13 cellular contexts compared by ENCODE assay signal in the genomic region with DNA sequence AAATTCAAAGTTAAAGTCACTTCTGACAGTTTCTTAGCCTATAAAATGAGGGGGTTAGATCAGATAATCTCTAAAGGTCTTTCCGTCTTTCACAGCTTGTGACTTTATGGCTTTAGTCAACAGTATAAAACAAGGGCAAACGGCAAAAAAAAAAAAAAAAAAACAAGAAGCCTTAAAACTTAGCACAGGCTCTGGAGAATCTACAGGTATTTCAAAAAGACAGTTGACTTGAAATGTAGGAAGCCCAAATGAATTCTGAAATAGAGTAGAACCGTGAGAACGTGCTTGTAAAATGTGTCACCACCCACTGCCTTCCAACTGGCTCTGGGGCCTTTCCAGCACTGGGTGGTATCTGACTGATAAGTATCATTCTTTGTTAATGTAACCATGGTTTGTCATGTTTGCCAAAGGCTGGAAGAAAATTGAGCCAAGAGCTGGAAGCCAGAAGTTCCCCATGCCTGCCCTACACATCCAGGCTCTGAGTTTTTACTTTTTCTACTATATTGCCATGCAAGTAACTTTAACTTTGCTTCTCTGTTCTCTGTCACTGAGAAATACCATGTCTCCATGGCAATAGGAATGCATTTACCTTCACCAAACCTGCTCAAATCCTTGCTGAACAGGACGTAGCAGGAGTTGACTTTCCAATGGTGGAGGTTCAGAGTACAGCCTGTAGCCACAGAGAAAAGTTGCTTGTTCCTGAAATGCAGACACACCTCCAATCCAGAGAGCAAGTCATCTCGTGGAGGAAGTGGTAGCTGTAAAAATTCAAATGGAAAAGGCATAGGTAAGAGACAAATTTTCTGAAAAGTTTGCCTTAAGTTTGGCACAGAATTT. TPM values are rescaled to one million over a fixed set of nuclear protein-coding genes. Genes with fewer than 3 reads are reported as not detected.
A peak's percentile ranks its signal among the peaks of the same experiment; 100 is the strongest.
DNase-seq lines count a peak whose midpoint lies in the region; ATAC-seq and TF ChIP-seq lines count a peak whose summit lies in the region.
"Had no signal": no experiment of that assay in that cellular context is flagged by ENCODE, and none has a peak within 500 bp of the region (broad histone marks: within the 10 kb centered on the region; RNA-seq: fewer than 3 reads in every experiment).

No MANE protein-coding gene starts in this region.

- H3K27ac ChIP-seq in hepatocyte (peak overlapping the region; percentile 42), thoracic aorta (peak overlapping the region; percentile 84 to 95)
- H3K27ac ChIP-seq: ovary had no signal

- no peak overlapping the region for H3K4me3 Mint-ChIP-seq in activated CD8-positive, alpha-beta T cell treated with anti-CD3 and anti-CD28 coated beads for 36 hours

- peak overlapping the region; percentile 28 for H3K4me2 ChIP-seq in hepatocyte

- H3K4me3 ChIP-seq in astrocyte of the cerebellum (ENCODE audit: low read depth, low read length) = no peak overlapping the region
- no peak overlapping the region for H3K4me3 ChIP-seq in hepatocyte
- peak overlapping the region; percentile 38 for H3K4me3 ChIP-seq in thoracic aorta
- H3K4me3 ChIP-seq: ovary had no signal

- peak; percentile 92 for DNase-seq in HS-27A (ENCODE audit: low read depth)
- DNase-seq in astrocyte of the cerebellum (ENCODE audit: low read depth) = peak; percentile 47
- peak; percentile 38 for DNase-seq in hepatocyte (ENCODE audit: low spot score)
- peak; percentile 66 for DNase-seq in thoracic aorta (ENCODE audit: low spot score)
- no peak for DNase-seq in NCI-H2029 treated with DMSO at 0.1 percent for 48 hours (lab: John Stamatoyannopoulos, UW)
- DNase-seq in activated CD8-positive, alpha-beta T cell treated with anti-CD3 and anti-CD28 coated beads for 36 hours = no peak
- DNase-seq in omental fat pad (ENCODE audit: low spot score) = no peak
- DNase-seq in NCI-H2029 (lab: John Stamatoyannopoulos, UW) = no peak
- DNase-seq: activated T-cell treated with anti-CD3 and anti-CD28 coated beads for 4 hours, GDM1, NCI-H2107, ovary had no signal

- no peak overlapping the region for H3K27ac Mint-ChIP-seq in activated CD8-positive, alpha-beta T cell treated with anti-CD3 and anti-CD28 coated beads for 36 hours

- in situ Hi-C loops in astrocyte of the cerebellum (cut with HindIII; ENCODE audit: low sequenced_read_pairs) = no loop called here

- no peaks in the 10 kb centered on the region for H3K9me2 ChIP-seq in hepatocyte (replicated peaks; ENCODE audit: insufficient read depth)

- H3K4me1 ChIP-seq in hepatocyte (ENCODE audit: insufficient read depth) = peaks cover 17% of the 10 kb centered on the region
- H3K4me1 ChIP-seq in thoracic aorta (ENCODE audit: control insufficient read depth in 1 of 2, low read depth in 2 of 2) = peaks cover 30 to 58% of the 10 kb centered on the region in 2 donors

- H3K36me3 Mint-ChIP-seq in activated CD8-positive, alpha-beta T cell treated with anti-CD3 and anti-CD28 coated beads for 36 hours (ENCODE audit: low read depth) = no peaks in the 10 kb centered on the region

- H3K9me3 Mint-ChIP-seq in activated CD8-positive, alpha-beta T cell treated with anti-CD3 and anti-CD28 coated beads for 36 hours = no peaks in the 10 kb centered on the region

- no peaks in the 10 kb centered on the region for H3K4me1 Mint-ChIP-seq in activated CD8-positive, alpha-beta T cell treated with anti-CD3 and anti-CD28 coated beads for 36 hours (ENCODE audit: low read depth)

- ATAC-seq in thoracic aorta (ENCODE audit: insufficient number of reproducible peaks, low FRiP score, low read depth) (peak; percentile 51), omental fat pad (ENCODE audit: low FRiP score) (no peak)
- no peak for ATAC-seq in activated CD8-positive, alpha-beta T cell treated with anti-CD3 and anti-CD28 coated beads for 36 hours

- no peak overlapping the region for H2AFZ ChIP-seq in hepatocyte

- intact Hi-C loops in activated CD8-positive, alpha-beta T cell treated with anti-CD3 and anti-CD28 coated beads for 36 hours (cut with micrococcal nuclease) = no loop called here

- POLR2A ChIA-PET in activated CD8-positive, alpha-beta T cell treated with anti-CD3 and anti-CD28 coated beads for 36 hours (lab: Charles Lee) = no interaction called here

- H3K9me3 ChIP-seq in hepatocyte (ENCODE audit: low read depth) (no peaks in the 10 kb centered on the region), thoracic aorta (no peaks in the 10 kb centered on the region)
- H3K9me3 ChIP-seq: ovary had no signal

- H3K27me3 ChIP-seq in hepatocyte (no peaks in the 10 kb centered on the region), thoracic aorta (replicated peaks; ENCODE audit: insufficient read depth) (no peaks in the 10 kb centered on the region)
- H3K27me3 ChIP-seq: ovary had no signal

- 29% methylated on average over 6 of the region's 6 CpGs for WGBS in hepatocyte (ENCODE audit: low lambda C conversion rate, missing lambda C conversion rate)

- no peaks in the 10 kb centered on the region for H3K36me3 ChIP-seq in hepatocyte (replicated peaks; ENCODE audit: insufficient read depth, low read depth)
- H3K36me3 ChIP-seq in thoracic aorta = no peaks in the 10 kb centered on the region
- H3K36me3 ChIP-seq: ovary had no signal

- CTCF ChIA-PET in activated CD8-positive, alpha-beta T cell treated with anti-CD3 and anti-CD28 coated beads for 36 hours (lab: Charles Lee) = no interaction called here

- H3K79me2 ChIP-seq in hepatocyte = no peaks in the 10 kb centered on the region

- no peak for TF ChIP-seq CTCF in astrocyte of the cerebellum (IDR thresholded peaks at IDR 0.05; ENCODE audit: low read depth, low read length, missing control alignments)
- TF ChIP-seq CTCF in hepatocyte (IDR thresholded peaks at IDR 0.05; ENCODE audit: poor library complexity) = no peak
- TF ChIP-seq CTCF in thoracic aorta (IDR thresholded peaks at IDR 0.05) = no peak
- no peak for TF ChIP-seq CTCF in activated CD8-positive, alpha-beta T cell treated with anti-CD3 and anti-CD28 coated beads for 36 hours (IDR thresholded peaks at IDR 0.05)
- TF ChIP-seq CTCF in omental fat pad (IDR thresholded peaks at IDR 0.05) = no peak

- peaks cover 12% of the 10 kb centered on the region for H3K27me3 Mint-ChIP-seq in activated CD8-positive, alpha-beta T cell treated with anti-CD3 and anti-CD28 coated beads for 36 hours

- H4K20me1 ChIP-seq in hepatocyte (ENCODE audit: insufficient read depth, poor library complexity, severe bottlenecking) = no peaks in the 10 kb centered on the region

RNA-seq across cellular contexts. Expression of a gene that starts 35.8 kb away (rescaled TPM):
- total RNA-seq in hepatocyte = 7.0 and 8.0 TPM in 2 replicates
- 3.3 and 4.3 TPM in 2 replicates for polyA plus RNA-seq in hepatocyte
- 100 to 1,000 TPM in 1 of 2 donors, 10 to 100 TPM in 1; 71.2 to 150 TPM for total RNA-seq in thoracic aorta
- total RNA-seq in activated CD8-positive, alpha-beta T cell treated with anti-CD3 and anti-CD28 coated beads for 36 hours = not detected
- 10 to 100 TPM in 3 of 4 donors, 1 to 10 TPM in 1; 2.7 to 49.2 (median 15.8) TPM for total RNA-seq in omental fat pad
- total RNA-seq: T-helper 1 cell treated with Interleukin-12 subunit alpha and Interleukin-12 subunit beta and Interleukin-4 antibody, amounts not matched to agents 30 ng/mL and 1 ng/mL, for 36 hours had no signal

Comparison
In these comparisons a context has a peak if more than half of its experiments do, and no peak if none do; other contexts are left out.
1. DNase-seq: peak in HS-27A (single experiment), astrocyte of the cerebellum (single experiment), hepatocyte (single experiment) and thoracic aorta (single experiment); none in NCI-H2029 treated with DMSO at 0.1 percent for 48 hours (single experiment), activated CD8-positive, alpha-beta T cell treated with anti-CD3 and anti-CD28 coated beads for 36 hours (single experiment), omental fat pad (single experiment) and NCI-H2029 (single experiment).